In genomic region chr4:65669008-65669971, GRCh38 we compare ENCODE assay signal across 11 cellular contexts. TPM values are rescaled to one million over a fixed set of nuclear protein-coding genes. Genes with fewer than 3 reads are reported as not detected.
DNase-seq lines count a peak whose midpoint lies in the region; ATAC-seq and TF ChIP-seq lines count a peak whose summit lies in the region.
"Had no signal": no experiment of that assay in that cellular context is flagged by ENCODE, and none has a peak within 500 bp of the region (broad histone marks: within the 10 kb centered on the region; RNA-seq: fewer than 3 reads in every experiment).

No MANE protein-coding gene starts in this region.

- no peaks in the 10 kb centered on the region for H3K36me3 Mint-ChIP-seq in activated CD4-positive, alpha-beta T cell treated with anti-CD3 and anti-CD28 coated beads, Interleukin-2, amount 10 ng/mL, durations not matched to agents 24 days and 14 days (ENCODE audit: low read depth)
- no peaks in the 10 kb centered on the region for H3K36me3 Mint-ChIP-seq in activated CD4-positive, alpha-beta T cell treated with anti-CD3 and anti-CD28 coated beads for 36 hours (ENCODE audit: low read depth)
- H3K36me3 Mint-ChIP-seq in type B pancreatic cell = no peaks in the 10 kb centered on the region
- H3K36me3 Mint-ChIP-seq in activated CD4-positive, alpha-beta memory T cell treated with anti-CD3 and anti-CD28 coated beads for 36 hours = peaks cover 2% of the 10 kb centered on the region

- H2AFZ ChIP-seq in mesenchymal stem cell (ENCODE audit: low read depth, low read length) = no peak overlapping the region

- no peaks in the 10 kb centered on the region for H3K79me1 ChIP-seq in mesenchymal stem cell (replicated peaks; ENCODE audit: low read length, poor library complexity, severe bottlenecking)

- WGBS in mesenchymal stem cell = 3% methylated on average over 56 of the region's 59 CpGs

- POLR2A ChIA-PET in activated CD4-positive, alpha-beta T cell treated with anti-CD3 and anti-CD28 coated beads for 36 hours (lab: Charles Lee) = no interaction called here
- POLR2A ChIA-PET in activated CD4-positive, alpha-beta memory T cell treated with anti-CD3 and anti-CD28 coated beads for 36 hours (lab: Charles Lee) = no interaction called here

- H3K4me2 ChIP-seq in mesenchymal stem cell (ENCODE audit: low read length, poor library complexity, severe bottlenecking) = peak overlapping the region; percentile 99

- no peak overlapping the region for H3K14ac ChIP-seq in mesenchymal stem cell (ENCODE audit: low read length in 2 of 2)

- no peaks in the 10 kb centered on the region for H3K9me3 ChIP-seq in mesenchymal stem cell (ENCODE audit: control insufficient read depth, low read length)

- H3K4me3 Mint-ChIP-seq in activated CD4-positive, alpha-beta T cell treated with anti-CD3 and anti-CD28 coated beads, Interleukin-2, amount 10 ng/mL, durations not matched to agents 24 days and 14 days = no peak overlapping the region
- no peak overlapping the region for H3K4me3 Mint-ChIP-seq in activated CD4-positive, alpha-beta T cell treated with anti-CD3 and anti-CD28 coated beads for 36 hours
- peak overlapping the region; percentile 87 for H3K4me3 Mint-ChIP-seq in type B pancreatic cell
- no peak overlapping the region for H3K4me3 Mint-ChIP-seq in activated CD4-positive, alpha-beta memory T cell treated with anti-CD3 and anti-CD28 coated beads for 36 hours
- H3K4me3 Mint-ChIP-seq: activated naive CD4-positive, alpha-beta T cell treated with anti-CD3 and anti-CD28 coated beads, Interleukin-2, amount 50 U/mL, for 24 hours had no signal

- no peak overlapping the region for H3K4ac ChIP-seq in mesenchymal stem cell (ENCODE audit: low read depth in 1 of 2, low read length in 2 of 2)

- intact Hi-C loops in activated CD4-positive, alpha-beta T cell treated with anti-CD3 and anti-CD28 coated beads, Interleukin-2, amount 10 ng/mL, durations not matched to agents 24 days and 14 days (cut with micrococcal nuclease) = no loop called here
- intact Hi-C loops in activated CD4-positive, alpha-beta T cell treated with anti-CD3 and anti-CD28 coated beads for 36 hours (cut with DNase I, micrococcal nuclease) = no loop called here
- intact Hi-C loops in activated CD4-positive, alpha-beta memory T cell treated with anti-CD3 and anti-CD28 coated beads for 36 hours (cut with micrococcal nuclease) = no loop called here

- peak overlapping the region; percentile 51 for H3K27ac Mint-ChIP-seq in activated CD4-positive, alpha-beta T cell treated with anti-CD3 and anti-CD28 coated beads, Interleukin-2, amount 10 ng/mL, durations not matched to agents 24 days and 14 days
- H3K27ac Mint-ChIP-seq in activated CD4-positive, alpha-beta T cell treated with anti-CD3 and anti-CD28 coated beads for 36 hours = no peak overlapping the region
- peak overlapping the region; percentile 23 for H3K27ac Mint-ChIP-seq in type B pancreatic cell
- H3K27ac Mint-ChIP-seq in activated CD4-positive, alpha-beta memory T cell treated with anti-CD3 and anti-CD28 coated beads for 36 hours = no peak overlapping the region
- H3K27ac Mint-ChIP-seq: activated naive CD4-positive, alpha-beta T cell treated with anti-CD3 and anti-CD28 coated beads, Interleukin-2, amount 50 U/mL, for 24 hours had no signal

- H3K27me3 ChIP-seq in mesenchymal stem cell (ENCODE audit: control insufficient read depth in 1 of 2, insufficient read depth in 1 of 2, low read length in 2 of 2) = peaks cover 0 to 44% of the 10 kb centered on the region in 2 experiments

- H2BK120ac ChIP-seq in mesenchymal stem cell (ENCODE audit: low read depth, low read length) = no peak overlapping the region

- H2BK15ac ChIP-seq in mesenchymal stem cell (ENCODE audit: low read depth, poor library complexity, severe bottlenecking) = no peak overlapping the region

- H3K9me3 Mint-ChIP-seq in activated CD4-positive, alpha-beta T cell treated with anti-CD3 and anti-CD28 coated beads, Interleukin-2, amount 10 ng/mL, durations not matched to agents 24 days and 14 days = no peaks in the 10 kb centered on the region
- H3K9me3 Mint-ChIP-seq in activated CD4-positive, alpha-beta T cell treated with anti-CD3 and anti-CD28 coated beads for 36 hours (ENCODE audit: low read depth) = peaks cover 4% of the 10 kb centered on the region
- no peaks in the 10 kb centered on the region for H3K9me3 Mint-ChIP-seq in type B pancreatic cell
- no peaks in the 10 kb centered on the region for H3K9me3 Mint-ChIP-seq in activated CD4-positive, alpha-beta memory T cell treated with anti-CD3 and anti-CD28 coated beads for 36 hours

- peak overlapping the region in 1 of 2 experiments; percentile 23 for H3K23ac ChIP-seq in mesenchymal stem cell (ENCODE audit: low read length in 2 of 2)

- no peak overlapping the region for H3K9ac ChIP-seq in mesenchymal stem cell (ENCODE audit: low read length)

- no peak overlapping the region for H4K91ac ChIP-seq in mesenchymal stem cell (ENCODE audit: low read length)

- no peaks in the 10 kb centered on the region for H3K36me3 ChIP-seq in mesenchymal stem cell (ENCODE audit: control insufficient read depth in 1 of 2, insufficient read depth in 2 of 2, low read depth in 1 of 2, low read length in 2 of 2)

- no peak for DNase-seq in activated CD4-positive, alpha-beta T cell treated with anti-CD3 and anti-CD28 coated beads, Interleukin-2, amount 10 ng/mL, durations not matched to agents 24 days and 14 days
- DNase-seq in activated CD4-positive, alpha-beta T cell treated with anti-CD3 and anti-CD28 coated beads for 36 hours = no peak
- no peak for DNase-seq in coronary artery (ENCODE audit: low spot score)
- DNase-seq in mesenchymal stem cell = peak; percentile 28
- DNase-seq in type B pancreatic cell (ENCODE audit: extremely low spot score, unreplicated experiment) = no peak
- DNase-seq in NCI-H2081 treated with DMSO at 0.1 percent for 48 hours (lab: John Stamatoyannopoulos, UW) = no peak
- no peak for DNase-seq in activated CD4-positive, alpha-beta memory T cell treated with anti-CD3 and anti-CD28 coated beads for 36 hours

- TF ChIP-seq CTCF in coronary artery (IDR thresholded peaks at IDR 0.05) (no peak), type B pancreatic cell (conservative IDR thresholded peaks at IDR 0.05) (no peak)

- H2AK5ac ChIP-seq in mesenchymal stem cell (ENCODE audit: low read length, severe bottlenecking) = no peak overlapping the region

- no peaks in the 10 kb centered on the region for H3K4me1 Mint-ChIP-seq in activated CD4-positive, alpha-beta T cell treated with anti-CD3 and anti-CD28 coated beads, Interleukin-2, amount 10 ng/mL, durations not matched to agents 24 days and 14 days
- peaks cover 8% of the 10 kb centered on the region for H3K4me1 Mint-ChIP-seq in activated CD4-positive, alpha-beta T cell treated with anti-CD3 and anti-CD28 coated beads for 36 hours
- H3K4me1 Mint-ChIP-seq in type B pancreatic cell (ENCODE audit: unreplicated experiment) = peaks cover 9% of the 10 kb centered on the region
- H3K4me1 Mint-ChIP-seq in activated CD4-positive, alpha-beta memory T cell treated with anti-CD3 and anti-CD28 coated beads for 36 hours (ENCODE audit: low read depth) = peaks cover 10% of the 10 kb centered on the region
- H3K4me1 Mint-ChIP-seq: activated naive CD4-positive, alpha-beta T cell treated with anti-CD3 and anti-CD28 coated beads, Interleukin-2, amount 50 U/mL, for 24 hours had no signal

- no peak overlapping the region for H2BK12ac ChIP-seq in mesenchymal stem cell (ENCODE audit: low read length in 2 of 2)

- H2BK5ac ChIP-seq in mesenchymal stem cell (ENCODE audit: low read depth, low read length, poor library complexity, severe bottlenecking) = no peak overlapping the region

- H4K8ac ChIP-seq in mesenchymal stem cell (ENCODE audit: low read length) = no peak overlapping the region

- H3K27me3 Mint-ChIP-seq in activated CD4-positive, alpha-beta T cell treated with anti-CD3 and anti-CD28 coated beads, Interleukin-2, amount 10 ng/mL, durations not matched to agents 24 days and 14 days = peaks cover 48% of the 10 kb centered on the region
- peaks cover 40% of the 10 kb centered on the region for H3K27me3 Mint-ChIP-seq in activated CD4-positive, alpha-beta T cell treated with anti-CD3 and anti-CD28 coated beads for 36 hours
- H3K27me3 Mint-ChIP-seq in type B pancreatic cell = peaks cover 83% of the 10 kb centered on the region
- peaks cover 28% of the 10 kb centered on the region for H3K27me3 Mint-ChIP-seq in activated CD4-positive, alpha-beta memory T cell treated with anti-CD3 and anti-CD28 coated beads for 36 hours

- H3K27ac ChIP-seq in coronary artery (no peak overlapping the region), mesenchymal stem cell (ENCODE audit: low read length, poor library complexity, severe bottlenecking) (no peak overlapping the region)
- H3K27ac ChIP-seq: C4-2B had no signal

- CTCF ChIA-PET in activated CD4-positive, alpha-beta T cell treated with anti-CD3 and anti-CD28 coated beads for 36 hours (lab: Charles Lee) = no interaction called here
- CTCF ChIA-PET in activated CD4-positive, alpha-beta memory T cell treated with anti-CD3 and anti-CD28 coated beads for 36 hours (lab: Charles Lee) = no interaction called here

- peaks cover 13% of the 10 kb centered on the region for H3K4me1 ChIP-seq in mesenchymal stem cell (ENCODE audit: control insufficient read depth, insufficient read depth, low read depth, low read length)

- ATAC-seq in activated CD4-positive, alpha-beta T cell treated with anti-CD3 and anti-CD28 coated beads for 36 hours = no peak
- ATAC-seq in GM21528 (IDR thresholded peaks at IDR 0.05; ENCODE audit: low FRiP score, unreplicated experiment) = no peak

- H3K18ac ChIP-seq in mesenchymal stem cell (ENCODE audit: low read depth in 1 of 2, low read length in 2 of 2) = no peak overlapping the region

- H3K4me3 ChIP-seq in coronary artery = peak overlapping the region; percentile 72
- H3K4me3 ChIP-seq in mesenchymal stem cell (ENCODE audit: insufficient read depth in 1 of 2, low read depth in 1 of 2, low read length in 2 of 2) = peak overlapping the region; percentile 60 to 84

RNA-seq across cellular contexts. Expression of gene EPHA5, which starts 1.0 kb away (rescaled TPM):
- not detected in 2 replicates for total RNA-seq in activated CD4-positive, alpha-beta T cell treated with anti-CD3 and anti-CD28 coated beads, Interleukin-2, amount 10 ng/mL, durations not matched to agents 24 days and 14 days
- not detected for total RNA-seq in activated CD4-positive, alpha-beta T cell treated with anti-CD3 and anti-CD28 coated beads for 36 hours
- 1.1 TPM for polyA plus RNA-seq in mesenchymal stem cell (2013, experiment 1 of 2)
- polyA plus RNA-seq in mesenchymal stem cell (2013, experiment 2 of 2) = 1.1 TPM
- 0.62 and 2.4 TPM in 2 replicates for total RNA-seq in type B pancreatic cell (ENCODE audit: low replicate concordance)
- not detected for total RNA-seq in activated CD4-positive, alpha-beta memory T cell treated with anti-CD3 and anti-CD28 coated beads for 36 hours
- total RNA-seq: pulmonary artery endothelial cell had no signal

Comparison
In these comparisons a context has a peak if more than half of its experiments do, and no peak if none do; other contexts are left out.
1. H3K27ac Mint-ChIP-seq: peak in activated CD4-positive, alpha-beta T cell treated with anti-CD3 and anti-CD28 coated beads, Interleukin-2, amount 10 ng/mL, durations not matched to agents 24 days and 14 days (single experiment) and type B pancreatic cell (single experiment); none in activated CD4-positive, alpha-beta T cell treated with anti-CD3 and anti-CD28 coated beads for 36 hours (single experiment) and activated CD4-positive, alpha-beta memory T cell treated with anti-CD3 and anti-CD28 coated beads for 36 hours (single experiment).